ENCODE assay signal across 13 cellular contexts in the genomic region with DNA sequence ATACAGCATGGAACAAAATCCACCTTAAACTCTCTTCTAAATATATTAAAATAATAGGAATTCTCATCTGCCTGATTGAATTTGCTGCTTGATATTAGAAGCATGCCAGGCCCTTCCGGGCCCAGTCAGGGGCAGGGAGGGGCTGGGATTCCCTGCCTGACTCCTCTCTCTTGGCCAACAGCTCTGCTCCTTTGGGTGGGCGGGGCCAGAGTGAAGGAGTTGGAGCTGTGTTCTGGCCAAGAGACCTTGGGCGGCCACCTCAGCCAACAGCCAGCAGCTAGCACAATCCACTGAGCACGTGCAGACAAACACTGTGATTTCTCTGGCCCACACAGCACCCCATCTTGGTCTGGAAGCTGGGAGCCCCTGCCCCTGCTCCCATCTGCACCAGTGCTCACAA.
DNase-seq lines count a peak whose midpoint lies in the region; ATAC-seq and TF ChIP-seq lines count a peak whose summit lies in the region.
"Had no signal": no experiment of that assay in that cellular context is flagged by ENCODE, and none has a peak within 500 bp of the region (broad histone marks: within the 10 kb centered on the region; RNA-seq: fewer than 3 reads in every experiment).

No MANE protein-coding gene starts in this region.

- H3K79me1 ChIP-seq in IMR-90 (ENCODE audit: low read depth in 1 of 2, low read length in 2 of 2), result no peaks in the 10 kb centered on the region

- H3K27ac ChIP-seq in IMR-90 (ENCODE audit: insufficient read depth, low read length) (peak overlapping the region; percentile 36; the same call in 1 of the 2 replicates), colonic mucosa (no peak overlapping the region), suprapubic skin (peak overlapping the region; percentile 30)

- TF ChIP-seq RAD21 in IMR-90 (IDR thresholded peaks at IDR 0.05; ENCODE audit: low read length), result no peak

- peaks cover 11% of the 10 kb centered on the region; the same call in 1 of the 2 replicates for H3K9me1 ChIP-seq in IMR-90 (ENCODE audit: insufficient read depth, low read length)

- 0 out of 2 replicates have a peak overlapping the region, but pooled peaks have one; percentile 16 for H2BK120ac ChIP-seq in IMR-90 (ENCODE audit: low read depth, low read length)

- H3K4ac ChIP-seq in IMR-90 (ENCODE audit: low read depth, low read length), result peak overlapping the region; percentile 8; the same call in 1 of the 2 replicates

- no peak overlapping the region for H3K9ac ChIP-seq in IMR-90 (ENCODE audit: low read depth, low read length)
- H3K9ac ChIP-seq in colonic mucosa (ENCODE audit: low read depth in 2 of 2, low read length in 2 of 2), result no peak overlapping the region

- BruUV-seq in IMR-90 (replicated peaks; lab: Mats Ljungman, UMichigan), result no TSS peak

- ATAC-seq in IMR-90 (ENCODE audit: low read depth), result peak; percentile 61

- WGBS in IMR-90 (ENCODE audit: extremely low coverage in 2 of 2, insufficient read length in 1 of 2), 2 experiments, result no CpG with 5 or more reads among the region's 4 CpGs
- WGBS in suprapubic skin, result 34% methylated on average over 3 of the region's 4 CpGs

- TF ChIP-seq POLR2A in IMR-90 (IDR thresholded peaks at IDR 0.05; ENCODE audit: low read depth, low read length) (no peak), suprapubic skin (IDR thresholded peaks at IDR 0.05) (no peak)

- H3K9me3 ChIP-seq in IMR-90 (ENCODE audit: control insufficient read depth, insufficient read depth, low read length) (no peaks in the 10 kb centered on the region), colonic mucosa (no peaks in the 10 kb centered on the region), suprapubic skin (no peaks in the 10 kb centered on the region)

- in situ Hi-C loops in IMR-90 (cut with MboI; ENCODE audit: low sequenced_read_pairs), result loop anchor here (25.0 kb wide), 1 partner anchor 188 kb away; the partner anchor contains the start of gene EFNB1

- H3K56ac ChIP-seq in IMR-90 (ENCODE audit: extremely low read depth, insufficient read depth, low read length), result no peak overlapping the region

- no peak overlapping the region for H2BK15ac ChIP-seq in IMR-90 (ENCODE audit: low read depth, low read length)

- intact Hi-C loops in IMR-90 (cut with micrococcal nuclease) (no loop called here), colonic mucosa (cut with DNase I) (no loop called here)

- H2AK5ac ChIP-seq in IMR-90 (ENCODE audit: low read depth, low read length), result 0 out of 2 replicates have a peak overlapping the region, but pooled peaks have one; percentile 13

- no peak overlapping the region for H3K4me3 ChIP-seq in IMR-90 (ENCODE audit: insufficient read depth, low read depth, low read length)
- no peak overlapping the region for H3K4me3 ChIP-seq in colonic mucosa
- H3K4me3 ChIP-seq in suprapubic skin, result no peak overlapping the region
- H3K4me3 ChIP-seq: smooth muscle cell had no signal

- peak overlapping the region; percentile 6; the same call in 1 of the 2 replicates for H4K91ac ChIP-seq in IMR-90 (ENCODE audit: insufficient read depth, low read depth, low read length)

- CTCF ChIA-PET in IMR-90 (lab: Yijun Ruan, JAX), result no interaction called here

- no peak overlapping the region for H3K23ac ChIP-seq in IMR-90 (ENCODE audit: low read depth, low read length)

- TF ChIP-seq CTCF in IMR-90 (conservative IDR thresholded peaks at IDR 0.05; ENCODE audit: low read depth, low read length) (no peak), colonic mucosa (IDR thresholded peaks at IDR 0.05) (no peak), suprapubic skin (IDR thresholded peaks at IDR 0.05) (no peak)

- 0 out of 2 replicates have a peak overlapping the region, but pooled peaks have one; percentile 5 for H4K5ac ChIP-seq in IMR-90 (ENCODE audit: low read depth, low read length)

- POLR2A ChIA-PET in IMR-90 (lab: Charles Lee; ENCODE audit: unreplicated experiment), result no interaction called here

- H3K14ac ChIP-seq in IMR-90 (replicated peaks; ENCODE audit: low read depth, low read length), result no peak overlapping the region

- H2AFZ ChIP-seq in IMR-90 (replicated peaks; ENCODE audit: low read length, poor library complexity), result peak overlapping the region; percentile 2

- H3K27me3 ChIP-seq in IMR-90 (ENCODE audit: control insufficient read depth, insufficient read depth, low read length) (peaks cover 9% of the 10 kb centered on the region; the same call in 1 of the 2 replicates), colonic mucosa (no peaks in the 10 kb centered on the region), suprapubic skin (no peaks in the 10 kb centered on the region)

- DNase-seq in IMR-90, result peak; percentile 59
- peak; percentile 74 for DNase-seq in colonic mucosa
- DNase-seq in kidney tubule cell (ENCODE audit: low spot score), result peak; percentile 72
- peak; percentile 79 to 82 for DNase-seq in suprapubic skin (ENCODE audit: low spot score in 2 of 2)
- DNase-seq in NCI-H345 (lab: John Stamatoyannopoulos, UW), result no peak
- no peak for DNase-seq in stimulated activated CD4-positive, alpha-beta T cell treated with anti-CD3 and anti-CD28 coated beads, Interleukin-1b, Interleukin-23, amount 100 ng/mL, for 48 hours
- DNase-seq in NCI-H187 (lab: John Stamatoyannopoulos, UW), result no peak
- DNase-seq in NCI-H526 treated with DMSO at 0.1 percent for 48 hours (lab: John Stamatoyannopoulos, UW), result no peak
- DNase-seq: activated naive CD8-positive, alpha-beta T cell treated with anti-CD3 and anti-CD28 coated beads for 36 hours; DMS 273 treated with DMSO at 0.1 percent for 48 hours; hippocampal formation; substantia nigra had no signal

- no peaks in the 10 kb centered on the region for H3K36me3 ChIP-seq in IMR-90 (ENCODE audit: control insufficient read depth, insufficient read depth, low read length)
- H3K36me3 ChIP-seq in colonic mucosa, result no peaks in the 10 kb centered on the region
- H3K36me3 ChIP-seq in suprapubic skin, result no peaks in the 10 kb centered on the region

- peak overlapping the region; percentile 15 for H2BK5ac ChIP-seq in IMR-90 (ENCODE audit: low read depth, low read length, poor library complexity, severe bottlenecking)

- H3K18ac ChIP-seq in IMR-90 (ENCODE audit: low read depth, low read length), result no peak overlapping the region

- H2BK20ac ChIP-seq in IMR-90 (ENCODE audit: low read depth, low read length), result no peak overlapping the region

- H3K4me2 ChIP-seq in IMR-90 (ENCODE audit: low read depth, low read length), result no peak overlapping the region
- H3K4me2 ChIP-seq: smooth muscle cell had no signal

- dilution Hi-C loops in IMR-90 (cut with HindIII; ENCODE audit: low sequenced_read_pairs, unreplicated experiment), result no loop called here

- no peak for TF ChIP-seq EP300 in suprapubic skin (IDR thresholded peaks at IDR 0.05)

- no peaks in the 10 kb centered on the region for H4K20me1 ChIP-seq in IMR-90 (ENCODE audit: insufficient read depth, low read length)

- H2AK9ac ChIP-seq in IMR-90 (replicated peaks; ENCODE audit: low read depth, low read length, poor library complexity), result no peak overlapping the region

- H3K4me1 ChIP-seq in IMR-90 (ENCODE audit: control insufficient read depth, insufficient read depth, low read length), result peaks cover 17% of the 10 kb centered on the region
- H3K4me1 ChIP-seq in colonic mucosa, result no peaks in the 10 kb centered on the region
- H3K4me1 ChIP-seq in suprapubic skin, result peaks cover 19% of the 10 kb centered on the region

- 0 out of 4 replicates have a peak overlapping the region, but pooled peaks of 1 of the 2 experiments have one; percentile 5 for H4K8ac ChIP-seq in IMR-90 (ENCODE audit: low read depth in 2 of 2, low read length in 2 of 2)

TF ChIP-seq in IMR-90, 13 proteins besides CTCF, POLR2A, EP300 and RAD21:
- TF ChIP-seq RFX5 (IDR thresholded peaks at IDR 0.05; ENCODE audit: low read depth, low read length) (no peak), MAFK (IDR thresholded peaks at IDR 0.05; ENCODE audit: low read depth, low read length) (no peak), RCOR1 (IDR thresholded peaks at IDR 0.05; ENCODE audit: insufficient replicate concordance, low read length) (no peak), FOS (IDR thresholded peaks at IDR 0.05; ENCODE audit: low read depth, low read length) (no peak), CEBPB (IDR thresholded peaks at IDR 0.05; ENCODE audit: low read depth, low read length) (no peak), MAZ (IDR thresholded peaks at IDR 0.05; ENCODE audit: borderline replicate concordance, low read depth, low read length) (no peak)
- TF ChIP-seq, protein P1, sequence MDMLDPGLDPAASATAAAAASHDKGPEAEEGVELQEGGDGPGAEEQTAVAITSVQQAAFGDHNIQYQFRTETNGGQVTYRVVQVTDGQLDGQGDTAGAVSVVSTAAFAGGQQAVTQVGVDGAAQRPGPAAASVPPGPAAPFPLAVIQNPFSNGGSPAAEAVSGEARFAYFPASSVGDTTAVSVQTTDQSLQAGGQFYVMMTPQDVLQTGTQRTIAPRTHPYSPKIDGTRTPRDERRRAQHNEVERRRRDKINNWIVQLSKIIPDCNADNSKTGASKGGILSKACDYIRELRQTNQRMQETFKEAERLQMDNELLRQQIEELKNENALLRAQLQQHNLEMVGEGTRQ (IDR thresholded peaks at IDR 0.05; ENCODE audit: low read depth, low read length), result no peak

Comparison
In these comparisons a context has a peak if more than half of its experiments do, and no peak if none do; other contexts are left out.
1. DNase-seq: peak in IMR-90 (single experiment), colonic mucosa (single experiment), kidney tubule cell (single experiment) and suprapubic skin (2 of 2); none in NCI-H345 (single experiment), stimulated activated CD4-positive, alpha-beta T cell treated with anti-CD3 and anti-CD28 coated beads, Interleukin-1b, Interleukin-23, amount 100 ng/mL, for 48 hours (single experiment), NCI-H187 (0 of 2) and NCI-H526 treated with DMSO at 0.1 percent for 48 hours (single experiment).